In genomic region chr13:48043789-48044503, GRCh38 we compare ENCODE assay signal across 10 cellular contexts. TPM values are rescaled to one million over a fixed set of nuclear protein-coding genes. Genes with fewer than 3 reads are reported as not detected.
A peak's percentile ranks its signal among the peaks of the same experiment; 100 is the strongest.
DNase-seq lines count a peak whose midpoint lies in the region; ATAC-seq, FAIRE-seq and TF ChIP-seq lines count a peak whose summit lies in the region.
"Had no signal": no experiment of that assay in that cellular context is flagged by ENCODE, and none has a peak within 500 bp of the region (broad histone marks: within the 10 kb centered on the region; RNA-seq: fewer than 3 reads in every experiment).

No MANE protein-coding gene starts in this region.

- intact Hi-C loops in pancreas (cut with DNase I): no loop called here

- H3K9me3 Mint-ChIP-seq in chondrocyte (ENCODE audit: low read depth): no peaks in the 10 kb centered on the region
- H3K9me3 Mint-ChIP-seq in osteocyte (ENCODE audit: unreplicated experiment): no peaks in the 10 kb centered on the region

- H3K36me3 Mint-ChIP-seq in chondrocyte (ENCODE audit: low read depth): no peaks in the 10 kb centered on the region
- peaks cover 16% of the 10 kb centered on the region for H3K36me3 Mint-ChIP-seq in osteocyte (ENCODE audit: unreplicated experiment)

- H3K4me1 Mint-ChIP-seq in chondrocyte (ENCODE audit: low read depth): peaks cover 32% of the 10 kb centered on the region
- peaks cover 14% of the 10 kb centered on the region for H3K4me1 Mint-ChIP-seq in osteocyte (ENCODE audit: unreplicated experiment)

- no peaks in the 10 kb centered on the region for H3K27me3 ChIP-seq in pancreas

- H3K27me3 Mint-ChIP-seq in chondrocyte (ENCODE audit: low read depth) (no peaks in the 10 kb centered on the region), osteocyte (ENCODE audit: unreplicated experiment) (no peaks in the 10 kb centered on the region)

- no peaks in the 10 kb centered on the region for H3K4me1 ChIP-seq in pancreas

- no peaks in the 10 kb centered on the region for H3K36me3 ChIP-seq in pancreas

- H3K27ac ChIP-seq in pancreas: no peak overlapping the region

- H3K27ac Mint-ChIP-seq in chondrocyte (ENCODE audit: unreplicated experiment): peak overlapping the region; percentile 85
- H3K27ac Mint-ChIP-seq in osteocyte (ENCODE audit: unreplicated experiment): peak overlapping the region; percentile 48

- H3K4me3 Mint-ChIP-seq in chondrocyte (ENCODE audit: unreplicated experiment): no peak overlapping the region
- no peak overlapping the region for H3K4me3 Mint-ChIP-seq in osteocyte (ENCODE audit: unreplicated experiment)

- ATAC-seq in pancreas: no peak
- no peak for ATAC-seq in HG02678 (IDR thresholded peaks at IDR 0.05; ENCODE audit: unreplicated experiment)

- H3K9me3 ChIP-seq in pancreas: no peaks in the 10 kb centered on the region

- H3K4me3 ChIP-seq in GM12865 (ENCODE audit: low read depth, low read length): no peak overlapping the region
- H3K4me3 ChIP-seq in pancreas: no peak overlapping the region
- H3K4me3 ChIP-seq: lung had no signal

- DNase-seq in GM12865 (ENCODE audit: low read depth) (peak; percentile 16), LHCN-M2 (ENCODE audit: low read depth) (peak; percentile 52), chondrocyte (ENCODE audit: low spot score) (no peak), osteocyte (ENCODE audit: extremely low spot score, unreplicated experiment) (no peak), GM20000 (ENCODE audit: low spot score) (no peak), pancreas (no peak)
- no peak for DNase-seq in stimulated activated CD4-positive, alpha-beta T cell treated with anti-CD3 and anti-CD28 coated beads, Interleukin-4, amount 100 ng/mL, for 24 hours

- no peak for FAIRE-seq in pancreas (lab: Jason Lieb, UNC)
- FAIRE-seq: H1 had no signal

- TF ChIP-seq CTCF in GM12865 (IDR thresholded peaks at IDR 0.05; ENCODE audit: insufficient read depth, low read depth, low read length, missing control alignments): no peak
- no peak for TF ChIP-seq CTCF in chondrocyte (IDR thresholded peaks at IDR 0.05)
- TF ChIP-seq CTCF in osteocyte (IDR thresholded peaks at IDR 0.05): no peak
- TF ChIP-seq CTCF in GM20000 (IDR thresholded peaks at IDR 0.05; ENCODE audit: extremely low read depth, missing control alignments): no peak
- TF ChIP-seq CTCF in pancreas (IDR thresholded peaks at IDR 0.05): no peak

RNA-seq across cellular contexts. Expression of gene NUDT15, which starts 6.4 kb away (rescaled TPM):
- 51.4 and 56.2 TPM in 2 replicates for total RNA-seq in LHCN-M2 (2014; rRNA removed)
- polyA plus RNA-seq in LHCN-M2 (2012): 16.9 TPM
- total RNA-seq in chondrocyte: 8.7 to 12.0 TPM (median 9.9 TPM) in 3 replicates
- total RNA-seq in osteocyte: 9.0 and 9.3 TPM in 2 replicates
- total RNA-seq in pancreas: 1 to 10 TPM; 3.3 to 6.1 (median 5.3) TPM
- 1 to 10 TPM; 6.4 to 7.3 TPM for polyA plus RNA-seq in pancreas

RNA-seq across cellular contexts. Expression of gene SUCLA2, which starts 42.9 kb away (rescaled TPM):
- 58.9 and 63.3 TPM in 2 replicates for total RNA-seq in LHCN-M2 (2014; rRNA removed)
- 22.1 TPM for polyA plus RNA-seq in LHCN-M2 (2012)
- 33.0 to 46.8 TPM (median 35.7 TPM) in 3 replicates for total RNA-seq in chondrocyte
- total RNA-seq in osteocyte: 38.7 and 41.6 TPM in 2 replicates
- 10 to 100 TPM in 5 of 6 donors, 1 to 10 TPM in 1; 9.8 to 20.7 (median 14.4) TPM for total RNA-seq in pancreas
- 10 to 100 TPM; 10.5 to 20.6 TPM for polyA plus RNA-seq in pancreas

RNA-seq across cellular contexts. Expression of gene MED4, which starts 51.0 kb away (rescaled TPM):
- total RNA-seq in LHCN-M2 (2014; rRNA removed) (29.8 and 30.6 TPM in 2 replicates), chondrocyte (32.5 to 45.1 TPM (median 34.6 TPM) in 3 replicates), osteocyte (38.6 and 44.2 TPM in 2 replicates), pancreas (10 to 100 TPM; 12.0 to 19.6 (median 14.3) TPM)
- 25.6 TPM for polyA plus RNA-seq in LHCN-M2 (2012)
- polyA plus RNA-seq in pancreas: 10 to 100 TPM; 23.3 to 34.9 TPM

Comparison
In these comparisons a context has a peak if more than half of its experiments do, and no peak if none do; other contexts are left out.
1. DNase-seq: peak in GM12865 (single experiment) and LHCN-M2 (single experiment); none in chondrocyte (single experiment), osteocyte (single experiment), GM20000 (single experiment), pancreas (0 of 6) and stimulated activated CD4-positive, alpha-beta T cell treated with anti-CD3 and anti-CD28 coated beads, Interleukin-4, amount 100 ng/mL, for 24 hours (single experiment).